18 cellular contexts compared by ENCODE assay signal in genomic region chr9:104854613-104855012, GRCh38.
A peak's percentile ranks its signal among the peaks of the same experiment; 100 is the strongest.
DNase-seq lines count a peak whose midpoint lies in the region; ATAC-seq and TF ChIP-seq lines count a peak whose summit lies in the region.
"Had no signal": no experiment of that assay in that cellular context is flagged by ENCODE, and none has a peak within 500 bp of the region (broad histone marks: within the 10 kb centered on the region; RNA-seq: fewer than 3 reads in every experiment).

No MANE protein-coding gene starts in this region.

- H3K27ac Mint-ChIP-seq in dendritic cell treated with granulocyte-macrophage colony-stimulating factor and Interleukin-4, amounts not matched to agents 40 ng/mL and 50 ng/mL, for 4 days, result peak overlapping the region; percentile 33
- H3K27ac Mint-ChIP-seq in progenitor cell of endocrine pancreas, result peak overlapping the region; percentile 65
- H3K27ac Mint-ChIP-seq: neural progenitor cell, T-cell had no signal

- no peak for TF ChIP-seq CTCF in progenitor cell of endocrine pancreas (IDR thresholded peaks at IDR 0.05; ENCODE audit: unreplicated experiment)

- no peaks in the 10 kb centered on the region for H3K27me3 Mint-ChIP-seq in dendritic cell treated with granulocyte-macrophage colony-stimulating factor and Interleukin-4, amounts not matched to agents 40 ng/mL and 50 ng/mL, for 4 days
- H3K27me3 Mint-ChIP-seq in progenitor cell of endocrine pancreas, result no peaks in the 10 kb centered on the region
- H3K27me3 Mint-ChIP-seq: T-cell had no signal

- ATAC-seq in HG02571 (IDR thresholded peaks at IDR 0.05; ENCODE audit: unreplicated experiment), result no peak
- no peak for ATAC-seq in GM19467 (IDR thresholded peaks at IDR 0.05; ENCODE audit: unreplicated experiment)
- ATAC-seq: T-cell had no signal

- intact Hi-C loops in dendritic cell treated with granulocyte-macrophage colony-stimulating factor and Interleukin-4, amounts not matched to agents 40 ng/mL and 50 ng/mL, for 4 days (cut with micrococcal nuclease), result no loop called here

- no peaks in the 10 kb centered on the region for H3K9me3 Mint-ChIP-seq in dendritic cell treated with granulocyte-macrophage colony-stimulating factor and Interleukin-4, amounts not matched to agents 40 ng/mL and 50 ng/mL, for 4 days
- no peaks in the 10 kb centered on the region for H3K9me3 Mint-ChIP-seq in progenitor cell of endocrine pancreas (ENCODE audit: low read depth)
- H3K9me3 Mint-ChIP-seq: neural progenitor cell, T-cell had no signal

- peak in 2 of 3 experiments; percentile 11 to 28 for DNase-seq in NCI-H1417 (lab: John Stamatoyannopoulos, UW)
- DNase-seq in NCI-H1417 treated with DMSO at 0.1 percent for 48 hours (lab: John Stamatoyannopoulos, UW), result no peak
- peak; percentile 36 for DNase-seq in NCI-H2196 (lab: John Stamatoyannopoulos, UW; ENCODE audit: unreplicated experiment)
- no peak for DNase-seq in progenitor cell of endocrine pancreas (ENCODE audit: low spot score, unreplicated experiment)
- no peak for DNase-seq in foreskin melanocyte
- DNase-seq: activated CD4-positive, alpha-beta T cell treated with anti-CD3 and anti-CD28 coated beads for 48 hours; activated effector memory CD4-positive, alpha-beta T cell treated with Interleukin-2 at 50 U/mL for 16 hours; dermis blood vessel endothelial cell; DMS 273 treated with DMSO at 0.1 percent for 48 hours; left ventricle myocardium inferior; mucosa of descending colon; SHP77; stimulated activated CD4-positive, alpha-beta T cell treated with anti-CD3 and anti-CD28 coated beads, Interleukin-4, amount 100 ng/mL, for 24 hours; T-cell had no signal

- peaks cover 74% of the 10 kb centered on the region for H3K36me3 Mint-ChIP-seq in dendritic cell treated with granulocyte-macrophage colony-stimulating factor and Interleukin-4, amounts not matched to agents 40 ng/mL and 50 ng/mL, for 4 days (ENCODE audit: low read depth)
- H3K36me3 Mint-ChIP-seq in progenitor cell of endocrine pancreas (ENCODE audit: insufficient read depth), result peaks cover 11% of the 10 kb centered on the region

- H3K4me3 Mint-ChIP-seq in dendritic cell treated with granulocyte-macrophage colony-stimulating factor and Interleukin-4, amounts not matched to agents 40 ng/mL and 50 ng/mL, for 4 days, result no peak overlapping the region
- H3K4me3 Mint-ChIP-seq in progenitor cell of endocrine pancreas (ENCODE audit: low read depth), result no peak overlapping the region
- H3K4me3 Mint-ChIP-seq: neural progenitor cell, T-cell had no signal

- H3K4me1 Mint-ChIP-seq in dendritic cell treated with granulocyte-macrophage colony-stimulating factor and Interleukin-4, amounts not matched to agents 40 ng/mL and 50 ng/mL, for 4 days (ENCODE audit: low read depth), result peaks cover 42% of the 10 kb centered on the region
- H3K4me1 Mint-ChIP-seq in progenitor cell of endocrine pancreas (ENCODE audit: low read depth), result peaks cover 61% of the 10 kb centered on the region
- H3K4me1 Mint-ChIP-seq: neural progenitor cell, T-cell had no signal

Comparison
In these comparisons a context has a peak if more than half of its experiments do, and no peak if none do; other contexts are left out.
1. DNase-seq: peak in NCI-H1417 (2 of 3) and NCI-H2196 (single experiment); none in NCI-H1417 treated with DMSO at 0.1 percent for 48 hours (single experiment), progenitor cell of endocrine pancreas (single experiment) and foreskin melanocyte (single experiment).